ENCODE assay signal across 16 cellular contexts in the genomic region with DNA sequence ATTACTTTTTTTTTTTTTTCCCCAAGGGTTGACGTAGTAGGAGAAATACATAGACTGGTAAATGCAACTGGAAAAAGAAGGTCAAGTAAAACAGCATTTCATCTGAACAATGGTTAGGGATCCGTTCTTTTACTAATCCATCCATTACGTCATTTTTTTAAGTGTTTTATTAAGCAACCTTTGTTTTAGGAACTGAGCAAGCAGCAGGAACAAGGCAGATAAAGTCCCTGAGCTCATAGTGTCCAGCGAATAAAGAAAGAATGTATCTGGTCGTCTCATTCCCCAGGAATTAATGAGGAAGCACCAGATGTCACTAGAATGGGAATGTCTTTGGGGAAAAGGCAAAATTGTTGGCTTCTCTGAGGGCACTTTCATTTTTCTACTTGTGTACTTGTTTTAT.
DNase-seq lines count a peak whose midpoint lies in the region; ATAC-seq and TF ChIP-seq lines count a peak whose summit lies in the region.
"Had no signal": no experiment of that assay in that cellular context is flagged by ENCODE, and none has a peak within 500 bp of the region (broad histone marks: within the 10 kb centered on the region; RNA-seq: fewer than 3 reads in every experiment).

No MANE protein-coding gene starts in this region.

- intact Hi-C loops in left ventricle myocardium superior (cut with micrococcal nuclease), result no loop called here
- intact Hi-C loops in left ventricle myocardium inferior (cut with micrococcal nuclease), result no loop called here

- 44% methylated on average over 5 of the region's 5 CpGs for WGBS in smooth muscle cell (ENCODE audit: low lambda C conversion rate)

- H3K27ac Mint-ChIP-seq in natural killer cell treated with Interleukin-12 subunit alpha and Interleukin-12 subunit beta and Interleukin-15 and Interleukin-18, amount 100 ng/mL, for 72 hours, result no peak overlapping the region
- H3K27ac Mint-ChIP-seq: CD14-positive monocyte had no signal

- no peak overlapping the region for H2AFZ ChIP-seq in smooth muscle cell (ENCODE audit: low read depth)

- H3K36me3 ChIP-seq in left ventricle myocardium inferior, result no peaks in the 10 kb centered on the region
- H3K36me3 ChIP-seq in smooth muscle cell (ENCODE audit: low read depth), result no peaks in the 10 kb centered on the region

- H3K9ac ChIP-seq in smooth muscle cell (ENCODE audit: low read depth), result no peak overlapping the region

- no peak overlapping the region for H3K4me3 Mint-ChIP-seq in natural killer cell treated with Interleukin-12 subunit alpha and Interleukin-12 subunit beta and Interleukin-15 and Interleukin-18, amount 100 ng/mL, for 72 hours
- H3K4me3 Mint-ChIP-seq: CD14-positive monocyte had no signal

- no peaks in the 10 kb centered on the region for H3K79me2 ChIP-seq in smooth muscle cell (ENCODE audit: low read depth)

- no peaks in the 10 kb centered on the region for H3K36me3 Mint-ChIP-seq in natural killer cell treated with Interleukin-12 subunit alpha and Interleukin-12 subunit beta and Interleukin-15 and Interleukin-18, amount 100 ng/mL, for 72 hours
- H3K36me3 Mint-ChIP-seq: CD14-positive monocyte had no signal

- no peak overlapping the region for H3K4me3 ChIP-seq in left ventricle myocardium inferior
- H3K4me3 ChIP-seq in fibroblast of pulmonary artery (replicated peaks; ENCODE audit: low read depth, low read length), result no peak overlapping the region
- H3K4me3 ChIP-seq in smooth muscle cell, result no peak overlapping the region
- H3K4me3 ChIP-seq: K562 had no signal

- H3K27me3 Mint-ChIP-seq in natural killer cell treated with Interleukin-12 subunit alpha and Interleukin-12 subunit beta and Interleukin-15 and Interleukin-18, amount 100 ng/mL, for 72 hours, result no peaks in the 10 kb centered on the region

- H3K9me3 Mint-ChIP-seq in natural killer cell treated with Interleukin-12 subunit alpha and Interleukin-12 subunit beta and Interleukin-15 and Interleukin-18, amount 100 ng/mL, for 72 hours, result peaks cover 32% of the 10 kb centered on the region

- H3K27me3 ChIP-seq in left ventricle myocardium inferior (ENCODE audit: low read depth), result no peaks in the 10 kb centered on the region
- H3K27me3 ChIP-seq in smooth muscle cell (ENCODE audit: low read depth), result no peaks in the 10 kb centered on the region

- peak overlapping the region; percentile 24 for H3K4me2 ChIP-seq in smooth muscle cell

- H3K4me1 Mint-ChIP-seq in natural killer cell treated with Interleukin-12 subunit alpha and Interleukin-12 subunit beta and Interleukin-15 and Interleukin-18, amount 100 ng/mL, for 72 hours (ENCODE audit: low read depth in 2 of 2), result no peaks in the 10 kb centered on the region
- H3K4me1 Mint-ChIP-seq: CD14-positive monocyte had no signal

- H3K9me3 ChIP-seq in left ventricle myocardium inferior (replicated peaks) (no peaks in the 10 kb centered on the region), smooth muscle cell (replicated peaks; ENCODE audit: low read depth) (no peaks in the 10 kb centered on the region)

- ATAC-seq in left ventricle myocardium superior, result peak; percentile 41
- ATAC-seq in natural killer cell treated with Interleukin-12 subunit alpha and Interleukin-12 subunit beta and Interleukin-15 and Interleukin-18, amount 100 ng/mL, for 72 hours, result no peak
- ATAC-seq: K562, Panc1 had no signal

- no peaks in the 10 kb centered on the region for H3F3A ChIP-seq in smooth muscle cell (ENCODE audit: low read depth)

- H3K4me1 ChIP-seq in left ventricle myocardium inferior, result no peaks in the 10 kb centered on the region
- H3K4me1 ChIP-seq in smooth muscle cell (ENCODE audit: low read depth), result no peaks in the 10 kb centered on the region

- TF ChIP-seq CTCF in left ventricle myocardium inferior (IDR thresholded peaks at IDR 0.05; ENCODE audit: borderline replicate concordance), result no peak
- TF ChIP-seq CTCF in fibroblast of pulmonary artery (IDR thresholded peaks at IDR 0.05; ENCODE audit: low read length, missing control alignments), result no peak
- TF ChIP-seq CTCF in smooth muscle cell (IDR thresholded peaks at IDR 0.05; ENCODE audit: borderline replicate concordance, insufficient read depth, poor library complexity, severe bottlenecking), result no peak

- no peak for DNase-seq in left ventricle myocardium superior
- no peak for DNase-seq in left ventricle myocardium inferior
- DNase-seq in HS-5 (ENCODE audit: low read depth), result peak; percentile 11
- DNase-seq in fibroblast of pulmonary artery (ENCODE audit: low read depth), result peak; percentile 23
- DNase-seq in smooth muscle cell (lab: John Stamatoyannopoulos, UW; ENCODE audit: unreplicated experiment), result no peak
- no peak for DNase-seq in natural killer cell treated with Interleukin-12 subunit alpha and Interleukin-12 subunit beta and Interleukin-15 and Interleukin-18, amount 100 ng/mL, for 72 hours (ENCODE audit: low spot score)
- no peak for DNase-seq in SIG-M5 treated with dmso at 0.1 percent for 504 hours (lab: John Stamatoyannopoulos, UW; ENCODE audit: unreplicated experiment)
- DNase-seq in NCI-H82 (lab: John Stamatoyannopoulos, UW), result no peak
- DNase-seq: NCI-H1092; NCI-H1436 treated with DMSO at 0.1 percent for 48 hours; NCI-H1930; NCI-H510A; NK-92 treated with Interleukin-12 subunit alpha and Interleukin-12 subunit beta, amount 100 ng/mL, for 24 hours had no signal

- H3K27ac ChIP-seq in left ventricle myocardium inferior (replicated peaks), result no peak overlapping the region
- H3K27ac ChIP-seq in smooth muscle cell (ENCODE audit: low read depth), result peak overlapping the region; percentile 9

- H4K20me1 ChIP-seq in smooth muscle cell (ENCODE audit: low read depth), result no peaks in the 10 kb centered on the region

Comparison
In these comparisons a context has a peak if more than half of its experiments do, and no peak if none do; other contexts are left out.
1. DNase-seq: peak in HS-5 (single experiment) and fibroblast of pulmonary artery (single experiment); none in left ventricle myocardium superior (single experiment), left ventricle myocardium inferior (single experiment), smooth muscle cell (single experiment), natural killer cell treated with Interleukin-12 subunit alpha and Interleukin-12 subunit beta and Interleukin-15 and Interleukin-18, amount 100 ng/mL, for 72 hours (single experiment), SIG-M5 treated with dmso at 0.1 percent for 504 hours (single experiment) and NCI-H82 (single experiment).